In genomic region chr2:190183535-190183934, GRCh38 we compare ENCODE assay signal across 24 cellular contexts.
DNase-seq lines count a peak whose midpoint lies in the region; ATAC-seq, FAIRE-seq and TF ChIP-seq lines count a peak whose summit lies in the region.
"Had no signal": no experiment of that assay in that cellular context is flagged by ENCODE, and none has a peak within 500 bp of the region (broad histone marks: within the 10 kb centered on the region; RNA-seq: fewer than 3 reads in every experiment).

No MANE protein-coding gene starts in this region.

- peaks cover 42% of the 10 kb centered on the region for H3K27me3 ChIP-seq in neural progenitor cell
- H3K27me3 ChIP-seq: esophagus muscularis mucosa, suprapubic skin had no signal

- FAIRE-seq in frontal cortex (lab: Jason Lieb, UNC), result peak; percentile 21
- FAIRE-seq: small intestine, urothelium cell line had no signal

- peaks cover 10% of the 10 kb centered on the region for H3K27me3 Mint-ChIP-seq in neural progenitor cell (ENCODE audit: insufficient read depth, low read depth)

- peaks cover 6% of the 10 kb centered on the region for H3K4me1 ChIP-seq in neural progenitor cell

- H3F3A ChIP-seq in neural progenitor cell (ENCODE audit: low read depth), result peaks cover 12% of the 10 kb centered on the region

- in situ Hi-C loops in SK-MEL-5 (cut with HindIII; ENCODE audit: low pct_unique_long_range_greater_than_20kb, low sequenced_read_pairs), result no loop called here

- peaks cover 14% of the 10 kb centered on the region for H3K4me1 Mint-ChIP-seq in neural progenitor cell

- H3K4me3 ChIP-seq in neural progenitor cell, result no peak overlapping the region
- H3K4me3 ChIP-seq: suprapubic skin had no signal

- no peak overlapping the region for H3K4me2 ChIP-seq in neural progenitor cell

- H3K27ac ChIP-seq in substantia nigra (ENCODE audit: low read depth, low read length, poor library complexity, severe bottlenecking) (peak overlapping the region; percentile 18), neural progenitor cell (no peak overlapping the region)
- H3K27ac ChIP-seq: suprapubic skin had no signal

- no peaks in the 10 kb centered on the region for H3K79me2 ChIP-seq in neural progenitor cell (ENCODE audit: low read depth)

- H3K36me3 ChIP-seq in neural progenitor cell, result no peaks in the 10 kb centered on the region
- H3K36me3 ChIP-seq: esophagus muscularis mucosa, suprapubic skin had no signal

- no peak overlapping the region for H3K9ac ChIP-seq in neural progenitor cell

- no peak overlapping the region for H3K27ac Mint-ChIP-seq in neural progenitor cell
- H3K27ac Mint-ChIP-seq: activated CD8-positive, alpha-beta T cell treated with anti-CD3 and anti-CD28 coated beads for 36 hours; activated naive CD8-positive, alpha-beta T cell treated with anti-CD3 and anti-CD28 coated beads, Interleukin-2, amount 50 U/mL, for 24 hours; CD4-positive, alpha-beta T cell had no signal

- no peak overlapping the region for H3K4me3 Mint-ChIP-seq in neural progenitor cell
- H3K4me3 Mint-ChIP-seq: activated CD8-positive, alpha-beta T cell treated with anti-CD3 and anti-CD28 coated beads for 36 hours; activated naive CD8-positive, alpha-beta T cell treated with anti-CD3 and anti-CD28 coated beads, Interleukin-2, amount 50 U/mL, for 24 hours; CD4-positive, alpha-beta T cell had no signal

- ATAC-seq in GM18520 (IDR thresholded peaks at IDR 0.05; ENCODE audit: unreplicated experiment), result no peak
- ATAC-seq: activated CD4-positive, CD25-positive, alpha-beta regulatory T cell treated with anti-CD3 and anti-CD28 coated beads, Interleukin-2, amount 50 U/mL, for 24 hours; activated CD8-positive, alpha-beta T cell treated with anti-CD3 and anti-CD28 coated beads for 36 hours; activated naive CD8-positive, alpha-beta T cell treated with anti-CD3 and anti-CD28 coated beads, Interleukin-2, amount 50 U/mL, for 24 hours had no signal

- no peaks in the 10 kb centered on the region for H4K20me1 ChIP-seq in neural progenitor cell (ENCODE audit: low read depth)

- peak; percentile 11 for DNase-seq in HCEC 1CT
- peak; percentile 24 for DNase-seq in SK-MEL-5 (ENCODE audit: low read depth, low spot score)
- DNase-seq in frontal cortex (ENCODE audit: low spot score in 2 of 2), result no peak
- DNase-seq in substantia nigra (lab: John Stamatoyannopoulos, UW), result no peak
- DNase-seq in neural progenitor cell (ENCODE audit: low spot score), result no peak
- no peak for DNase-seq in NCI-H82 (lab: John Stamatoyannopoulos, UW)
- DNase-seq: activated CD8-positive, alpha-beta T cell treated with anti-CD3 and anti-CD28 coated beads for 36 hours; activated effector memory CD4-positive, alpha-beta T cell treated with anti-CD3 and anti-CD28 coated beads, Interleukin-2, amount 50 U/mL, for 16 hours; activated naive CD8-positive, alpha-beta T cell treated with anti-CD3 and anti-CD28 coated beads, Interleukin-2, amount 50 U/mL, for 24 hours; activated T-cell treated with anti-CD3 and anti-CD28 coated beads for 4 hours; CD4-positive, alpha-beta T cell; effector memory CD4-positive, alpha-beta T cell; EL; NCI-H1105; NCI-H2081; nucleus accumbens; small intestine; stimulated activated CD4-positive, alpha-beta T cell treated with anti-CD3 and anti-CD28 coated beads, Interleukin-2, amount 100 ng/mL, for 24 hours; SW 1271 had no signal

- H2AFZ ChIP-seq in neural progenitor cell (replicated peaks), result no peak overlapping the region

- no peaks in the 10 kb centered on the region for H3K36me3 Mint-ChIP-seq in neural progenitor cell

- no peak for TF ChIP-seq CTCF in neural progenitor cell (IDR thresholded peaks at IDR 0.05)

- H3K9me3 Mint-ChIP-seq in neural progenitor cell, result no peaks in the 10 kb centered on the region
- H3K9me3 Mint-ChIP-seq: activated CD8-positive, alpha-beta T cell treated with anti-CD3 and anti-CD28 coated beads for 36 hours; activated naive CD8-positive, alpha-beta T cell treated with anti-CD3 and anti-CD28 coated beads, Interleukin-2, amount 50 U/mL, for 24 hours; CD4-positive, alpha-beta T cell had no signal

- no peaks in the 10 kb centered on the region for H3K9me3 ChIP-seq in neural progenitor cell (ENCODE audit: low read depth)
- H3K9me3 ChIP-seq: esophagus muscularis mucosa, suprapubic skin had no signal

Comparison
In these comparisons a context has a peak if more than half of its experiments do, and no peak if none do; other contexts are left out.
1. DNase-seq: peak in HCEC 1CT (single experiment) and SK-MEL-5 (single experiment); none in frontal cortex (0 of 2), substantia nigra (0 of 49), neural progenitor cell (single experiment) and NCI-H82 (single experiment).